15 cellular contexts compared by ENCODE assay signal in the genomic region with DNA sequence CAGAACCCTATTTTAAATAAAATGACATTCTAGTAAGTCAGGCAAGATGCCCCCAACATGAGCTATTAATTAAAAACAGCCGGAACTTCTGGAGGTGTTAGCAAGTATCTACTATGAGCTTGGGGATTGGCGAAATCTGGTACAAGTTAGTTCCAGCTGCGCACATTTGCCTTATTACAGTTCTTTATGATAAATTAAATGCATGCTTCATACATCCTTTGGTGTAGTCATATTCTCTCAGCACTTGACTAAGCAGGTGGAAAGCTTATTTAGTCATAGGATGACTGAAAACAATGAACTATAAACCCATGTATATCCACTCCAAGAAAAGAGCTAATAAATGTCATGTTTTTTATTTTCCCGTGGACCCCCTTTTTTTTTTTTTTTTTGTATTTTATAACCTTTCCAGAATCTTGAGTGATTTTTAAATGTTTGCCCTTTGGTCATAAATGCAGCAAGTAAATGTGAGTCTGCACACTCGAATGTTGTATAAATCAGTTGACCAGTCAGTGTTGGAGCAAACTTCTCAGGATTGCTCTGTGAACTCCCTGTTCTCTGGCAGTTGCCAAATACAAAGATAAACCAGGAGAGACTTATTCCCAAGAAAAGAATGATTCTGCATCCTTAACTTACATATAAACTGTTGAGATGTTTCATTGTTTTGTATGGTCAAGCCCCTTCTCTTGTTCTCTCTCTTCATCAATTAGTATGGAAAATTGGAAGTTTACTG. TPM values are rescaled to one million over a fixed set of nuclear protein-coding genes. Genes with fewer than 3 reads are reported as not detected.
DNase-seq lines count a peak whose midpoint lies in the region; ATAC-seq and TF ChIP-seq lines count a peak whose summit lies in the region.
"Had no signal": no experiment of that assay in that cellular context is flagged by ENCODE, and none has a peak within 500 bp of the region (broad histone marks: within the 10 kb centered on the region; RNA-seq: fewer than 3 reads in every experiment).

No MANE protein-coding gene starts in this region.

- H3K4me1 ChIP-seq in hepatocyte (ENCODE audit: insufficient read depth) (peaks cover 66% of the 10 kb centered on the region), subcutaneous abdominal adipose tissue (ENCODE audit: control insufficient read depth in 5 of 5, insufficient read depth in 5 of 5, low read length in 5 of 5) (peaks cover 5 to 95% (median 89%) of the 10 kb centered on the region in 5 donors)

- H3K36me3 ChIP-seq in hepatocyte (replicated peaks; ENCODE audit: insufficient read depth, low read depth) (no peaks in the 10 kb centered on the region), subcutaneous abdominal adipose tissue (ENCODE audit: control insufficient read depth in 5 of 5, insufficient read depth in 5 of 5, low read length in 5 of 5) (no peaks in the 10 kb centered on the region)

- H3K9me3 ChIP-seq in hepatocyte (ENCODE audit: low read depth) (no peaks in the 10 kb centered on the region), subcutaneous abdominal adipose tissue (ENCODE audit: control insufficient read depth in 5 of 5, low read length in 5 of 5) (no peaks in the 10 kb centered on the region)

- H3K27ac Mint-ChIP-seq in activated naive CD8-positive, alpha-beta T cell, result peak overlapping the region; percentile 58
- H3K27ac Mint-ChIP-seq in activated CD8-positive, alpha-beta memory T cell treated with anti-CD3 and anti-CD28 coated beads, Interleukin-2, amount 10 ng/mL, durations not matched to agents 7 days and 5 days, result no peak overlapping the region
- H3K27ac Mint-ChIP-seq in endothelial cell (ENCODE audit: unreplicated experiment), result no peak overlapping the region
- H3K27ac Mint-ChIP-seq: activated CD4-positive, alpha-beta T cell treated with anti-CD3 and anti-CD28 coated beads, Interleukin-2, amount 10 ng/mL, durations not matched to agents 7 days and 5 days; stimulated activated naive B cell treated with anti-CD40 and anti-IgM and Interleukin-4, amounts not matched to agents 10 μg/mL and 1 μg/mL and 100 μg/mL, for 72 hours; T-helper 1 cell treated with Interleukin-12 subunit alpha and Interleukin-12 subunit beta and Interleukin-4 antibody, amounts not matched to agents 30 μg/mL and 1 μg/mL, for 36 hours had no signal

- no peaks in the 10 kb centered on the region for H3K9me3 Mint-ChIP-seq in activated naive CD8-positive, alpha-beta T cell (ENCODE audit: low read depth)
- H3K9me3 Mint-ChIP-seq in activated CD8-positive, alpha-beta memory T cell treated with anti-CD3 and anti-CD28 coated beads, Interleukin-2, amount 10 ng/mL, durations not matched to agents 7 days and 5 days (ENCODE audit: low read depth), result no peaks in the 10 kb centered on the region
- no peaks in the 10 kb centered on the region for H3K9me3 Mint-ChIP-seq in endothelial cell (ENCODE audit: unreplicated experiment)
- H3K9me3 Mint-ChIP-seq: activated CD4-positive, alpha-beta T cell treated with anti-CD3 and anti-CD28 coated beads, Interleukin-2, amount 10 ng/mL, durations not matched to agents 7 days and 5 days; stimulated activated naive B cell treated with anti-CD40 and anti-IgM and Interleukin-4, amounts not matched to agents 10 μg/mL and 1 μg/mL and 100 μg/mL, for 72 hours; T-helper 1 cell treated with Interleukin-12 subunit alpha and Interleukin-12 subunit beta and Interleukin-4 antibody, amounts not matched to agents 30 μg/mL and 1 μg/mL, for 36 hours had no signal

- ATAC-seq in activated CD8-positive, alpha-beta memory T cell treated with anti-CD3 and anti-CD28 coated beads, Interleukin-2, amount 10 ng/mL, durations not matched to agents 7 days and 5 days, result no peak
- ATAC-seq: K562; stimulated activated naive B cell treated with anti-CD40 and anti-IgM and Interleukin-4, amounts not matched to agents 10 μg/mL and 1 μg/mL and 100 μg/mL, for 72 hours had no signal

- H3K9ac ChIP-seq in subcutaneous abdominal adipose tissue (ENCODE audit: low read length in 5 of 5), result peak overlapping the region in 4 of 5 donors; percentile 16 to 75 (median 47)

- no peak overlapping the region for H3K4me3 Mint-ChIP-seq in activated naive CD8-positive, alpha-beta T cell
- H3K4me3 Mint-ChIP-seq in activated CD8-positive, alpha-beta memory T cell treated with anti-CD3 and anti-CD28 coated beads, Interleukin-2, amount 10 ng/mL, durations not matched to agents 7 days and 5 days, result no peak overlapping the region
- no peak overlapping the region for H3K4me3 Mint-ChIP-seq in endothelial cell (ENCODE audit: unreplicated experiment)
- H3K4me3 Mint-ChIP-seq: activated CD4-positive, alpha-beta T cell treated with anti-CD3 and anti-CD28 coated beads, Interleukin-2, amount 10 ng/mL, durations not matched to agents 7 days and 5 days; stimulated activated naive B cell treated with anti-CD40 and anti-IgM and Interleukin-4, amounts not matched to agents 10 μg/mL and 1 μg/mL and 100 μg/mL, for 72 hours; T-helper 1 cell treated with Interleukin-12 subunit alpha and Interleukin-12 subunit beta and Interleukin-4 antibody, amounts not matched to agents 30 μg/mL and 1 μg/mL, for 36 hours had no signal

- peak overlapping the region; percentile 57 for H3K27ac ChIP-seq in hepatocyte
- peak overlapping the region; percentile 89 for H3K27ac ChIP-seq in subcutaneous abdominal adipose tissue (ENCODE audit: low read depth, low read length)

- DNase-seq in HFF-Myc (ENCODE audit: extremely low read depth, low read depth), result peak; percentile 59
- no peak for DNase-seq in hepatocyte (ENCODE audit: low spot score)
- DNase-seq in NCI-H82 treated with DMSO at 0.1 percent for 48 hours (lab: John Stamatoyannopoulos, UW; ENCODE audit: unreplicated experiment), result no peak
- DNase-seq in activated CD8-positive, alpha-beta memory T cell treated with anti-CD3 and anti-CD28 coated beads, Interleukin-2, amount 10 ng/mL, durations not matched to agents 7 days and 5 days, result no peak
- no peak for DNase-seq in endothelial cell (ENCODE audit: low spot score)
- no peak for DNase-seq in NCI-H510A treated with DMSO at 0.1 percent for 48 hours (lab: John Stamatoyannopoulos, UW)
- DNase-seq: activated CD4-positive, alpha-beta T cell treated with anti-CD3 and anti-CD28 coated beads, Interleukin-2, amount 10 ng/mL, durations not matched to agents 7 days and 5 days; NCI-H1417 treated with DMSO at 0.1 percent for 48 hours; NCI-H446 treated with DMSO at 0.1 percent for 48 hours; stimulated activated CD4-positive, alpha-beta T cell treated with anti-CD3 and anti-CD28 coated beads, Interleukin-4, amount 100 ng/mL, for 24 hours; stimulated activated naive B cell treated with anti-CD40 and anti-IgM and Interleukin-4, amounts not matched to agents 10 μg/mL and 1 μg/mL and 100 μg/mL, for 72 hours had no signal

- H3K9me2 ChIP-seq in hepatocyte (replicated peaks; ENCODE audit: insufficient read depth), result no peaks in the 10 kb centered on the region

- TF ChIP-seq CTCF in HFF-Myc (IDR thresholded peaks at IDR 0.05; ENCODE audit: low read depth, low read length, missing control alignments) (no peak), hepatocyte (IDR thresholded peaks at IDR 0.05; ENCODE audit: poor library complexity) (no peak), endothelial cell (IDR thresholded peaks at IDR 0.05; ENCODE audit: unreplicated experiment) (no peak)

- H3K36me3 Mint-ChIP-seq in activated naive CD8-positive, alpha-beta T cell, result no peaks in the 10 kb centered on the region
- H3K36me3 Mint-ChIP-seq in activated CD8-positive, alpha-beta memory T cell treated with anti-CD3 and anti-CD28 coated beads, Interleukin-2, amount 10 ng/mL, durations not matched to agents 7 days and 5 days, result peaks cover 8% of the 10 kb centered on the region
- H3K36me3 Mint-ChIP-seq in endothelial cell (ENCODE audit: low read depth, unreplicated experiment), result no peaks in the 10 kb centered on the region

- no peak overlapping the region for H2AFZ ChIP-seq in hepatocyte

- CTCF ChIA-PET in activated CD8-positive, alpha-beta memory T cell treated with anti-CD3 and anti-CD28 coated beads, Interleukin-2, amount 10 ng/mL, durations not matched to agents 7 days and 5 days (lab: Charles Lee), result interaction anchor here (0.9 to 3.8 kb wide), 7 partner anchors 10 to 1008 kb away, joined by 3 to 21 read pairs (median 5); a partner anchor contains a TSS

- H3K4me3 ChIP-seq in HFF-Myc (replicated peaks; ENCODE audit: low read depth, low read length) (no peak overlapping the region), hepatocyte (no peak overlapping the region), subcutaneous abdominal adipose tissue (ENCODE audit: low read depth in 1 of 5, low read length in 5 of 5) (peak overlapping the region in 2 of 5 donors; percentile 13 to 22)
- H3K4me3 ChIP-seq: K562 had no signal

- H3K27me3 ChIP-seq in hepatocyte (no peaks in the 10 kb centered on the region), subcutaneous abdominal adipose tissue (ENCODE audit: control insufficient read depth in 5 of 5, insufficient read depth in 4 of 5, low read length in 5 of 5) (no peaks in the 10 kb centered on the region)

- H4K20me1 ChIP-seq in hepatocyte (ENCODE audit: insufficient read depth, poor library complexity, severe bottlenecking), result peaks cover 36% of the 10 kb centered on the region

- H3K27me3 Mint-ChIP-seq in activated naive CD8-positive, alpha-beta T cell, result no peaks in the 10 kb centered on the region
- no peaks in the 10 kb centered on the region for H3K27me3 Mint-ChIP-seq in activated CD8-positive, alpha-beta memory T cell treated with anti-CD3 and anti-CD28 coated beads, Interleukin-2, amount 10 ng/mL, durations not matched to agents 7 days and 5 days
- H3K27me3 Mint-ChIP-seq in endothelial cell (ENCODE audit: unreplicated experiment), result no peaks in the 10 kb centered on the region
- H3K27me3 Mint-ChIP-seq: activated CD4-positive, alpha-beta T cell treated with anti-CD3 and anti-CD28 coated beads, Interleukin-2, amount 10 ng/mL, durations not matched to agents 7 days and 5 days; stimulated activated naive B cell treated with anti-CD40 and anti-IgM and Interleukin-4, amounts not matched to agents 10 μg/mL and 1 μg/mL and 100 μg/mL, for 72 hours had no signal

- 52% methylated on average over 5 of the region's 5 CpGs for WGBS in hepatocyte (ENCODE audit: low lambda C conversion rate, missing lambda C conversion rate)

- peaks cover 94% of the 10 kb centered on the region for H3K4me1 Mint-ChIP-seq in activated naive CD8-positive, alpha-beta T cell (ENCODE audit: low read depth)
- H3K4me1 Mint-ChIP-seq in activated CD8-positive, alpha-beta memory T cell treated with anti-CD3 and anti-CD28 coated beads, Interleukin-2, amount 10 ng/mL, durations not matched to agents 7 days and 5 days, result peaks cover 73% of the 10 kb centered on the region
- H3K4me1 Mint-ChIP-seq in endothelial cell (ENCODE audit: unreplicated experiment), result peaks cover 42% of the 10 kb centered on the region

- H3K79me2 ChIP-seq in hepatocyte, result peaks cover 98% of the 10 kb centered on the region

- peak overlapping the region; percentile 19 for H3K4me2 ChIP-seq in hepatocyte

RNA-seq across cellular contexts. Expression of a gene that starts 38.2 kb away (rescaled TPM):
- total RNA-seq in hepatocyte (86.3 and 109 TPM in 2 replicates), endothelial cell (ENCODE audit: unreplicated experiment) (37.1 TPM)
- polyA plus RNA-seq in hepatocyte, result 36.4 and 38.9 TPM in 2 replicates
- total RNA-seq in activated CD8-positive, alpha-beta memory T cell treated with anti-CD3 and anti-CD28 coated beads, Interleukin-2, amount 10 ng/mL, durations not matched to agents 7 days and 5 days, result 10 to 100 TPM; 78.4 to 84.7 TPM
